1 cellular context compared by ENCODE assay signal in the genomic region with DNA sequence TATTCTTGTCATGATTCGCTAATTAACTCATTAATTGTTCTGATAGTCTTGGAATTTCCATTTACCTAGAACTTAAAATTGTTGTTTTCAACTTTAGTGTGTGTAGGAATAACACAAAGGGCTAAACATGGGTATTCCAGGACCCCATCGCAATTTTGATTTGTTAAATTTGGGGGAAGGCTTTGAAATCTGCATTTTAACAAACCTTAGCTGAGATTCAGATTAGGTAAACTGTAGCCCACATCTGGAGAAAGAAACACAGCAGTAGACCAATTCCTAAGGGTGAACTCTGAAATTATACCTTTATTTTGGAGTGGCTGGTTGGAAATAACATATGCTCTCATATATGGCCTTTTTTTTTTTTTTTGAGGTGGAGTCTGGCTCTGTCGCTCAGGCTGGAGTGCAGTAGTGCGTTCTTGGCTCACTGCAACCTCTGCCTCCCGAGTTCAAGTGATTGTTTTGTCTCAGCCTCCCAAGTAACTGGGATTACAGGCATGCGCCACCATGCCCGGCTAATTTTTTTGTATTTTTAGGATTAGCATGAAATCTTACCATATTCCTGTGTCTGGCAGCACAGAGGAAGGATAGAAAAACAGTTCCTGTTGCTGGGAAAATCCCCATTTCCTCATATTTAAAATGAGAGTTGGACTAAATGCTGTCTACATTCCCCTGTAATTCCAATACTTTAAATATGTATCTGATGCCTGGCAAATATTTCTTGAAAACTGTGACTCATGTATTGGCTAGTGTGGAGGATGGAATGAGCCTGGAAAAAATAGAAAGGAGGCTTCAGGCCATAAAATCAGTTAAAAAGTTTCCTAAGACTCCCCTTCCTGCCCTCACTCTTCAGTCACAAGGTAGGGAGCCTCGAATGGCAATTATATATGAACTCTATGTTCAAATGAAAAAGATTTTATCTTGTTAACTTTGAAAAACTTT.
TF ChIP-seq lines count a peak whose summit lies in the region.

No MANE protein-coding gene starts in this region.

TF ChIP-seq in IMR-90, 13 proteins besides CTCF, POLR2A, EP300 and RAD21 (continued from another document):
- TF ChIP-seq CHD1 (IDR thresholded peaks at IDR 0.05; ENCODE audit: low read depth, low read length) (no peak), RFX5 (IDR thresholded peaks at IDR 0.05; ENCODE audit: low read depth, low read length) (no peak), MAZ (IDR thresholded peaks at IDR 0.05; ENCODE audit: borderline replicate concordance, low read depth, low read length) (no peak), BHLHE40 (IDR thresholded peaks at IDR 0.05; ENCODE audit: low read depth, low read length) (no peak), RCOR1 (IDR thresholded peaks at IDR 0.05; ENCODE audit: insufficient replicate concordance, low read length) (no peak), SMC3 (IDR thresholded peaks at IDR 0.05; ENCODE audit: low read depth, low read length) (no peak), CEBPB (IDR thresholded peaks at IDR 0.05; ENCODE audit: low read depth, low read length) (no peak)
- TF ChIP-seq, protein P1, sequence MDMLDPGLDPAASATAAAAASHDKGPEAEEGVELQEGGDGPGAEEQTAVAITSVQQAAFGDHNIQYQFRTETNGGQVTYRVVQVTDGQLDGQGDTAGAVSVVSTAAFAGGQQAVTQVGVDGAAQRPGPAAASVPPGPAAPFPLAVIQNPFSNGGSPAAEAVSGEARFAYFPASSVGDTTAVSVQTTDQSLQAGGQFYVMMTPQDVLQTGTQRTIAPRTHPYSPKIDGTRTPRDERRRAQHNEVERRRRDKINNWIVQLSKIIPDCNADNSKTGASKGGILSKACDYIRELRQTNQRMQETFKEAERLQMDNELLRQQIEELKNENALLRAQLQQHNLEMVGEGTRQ (IDR thresholded peaks at IDR 0.05; ENCODE audit: low read depth, low read length), result no peak
- TF ChIP-seq, protein P2, sequence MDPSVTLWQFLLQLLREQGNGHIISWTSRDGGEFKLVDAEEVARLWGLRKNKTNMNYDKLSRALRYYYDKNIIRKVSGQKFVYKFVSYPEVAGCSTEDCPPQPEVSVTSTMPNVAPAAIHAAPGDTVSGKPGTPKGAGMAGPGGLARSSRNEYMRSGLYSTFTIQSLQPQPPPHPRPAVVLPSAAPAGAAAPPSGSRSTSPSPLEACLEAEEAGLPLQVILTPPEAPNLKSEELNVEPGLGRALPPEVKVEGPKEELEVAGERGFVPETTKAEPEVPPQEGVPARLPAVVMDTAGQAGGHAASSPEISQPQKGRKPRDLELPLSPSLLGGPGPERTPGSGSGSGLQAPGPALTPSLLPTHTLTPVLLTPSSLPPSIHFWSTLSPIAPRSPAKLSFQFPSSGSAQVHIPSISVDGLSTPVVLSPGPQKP (IDR thresholded peaks at IDR 0.05; ENCODE audit: borderline replicate concordance, low read depth, low read length), result no peak
